8 cellular contexts compared by ENCODE assay signal in the genomic region with DNA sequence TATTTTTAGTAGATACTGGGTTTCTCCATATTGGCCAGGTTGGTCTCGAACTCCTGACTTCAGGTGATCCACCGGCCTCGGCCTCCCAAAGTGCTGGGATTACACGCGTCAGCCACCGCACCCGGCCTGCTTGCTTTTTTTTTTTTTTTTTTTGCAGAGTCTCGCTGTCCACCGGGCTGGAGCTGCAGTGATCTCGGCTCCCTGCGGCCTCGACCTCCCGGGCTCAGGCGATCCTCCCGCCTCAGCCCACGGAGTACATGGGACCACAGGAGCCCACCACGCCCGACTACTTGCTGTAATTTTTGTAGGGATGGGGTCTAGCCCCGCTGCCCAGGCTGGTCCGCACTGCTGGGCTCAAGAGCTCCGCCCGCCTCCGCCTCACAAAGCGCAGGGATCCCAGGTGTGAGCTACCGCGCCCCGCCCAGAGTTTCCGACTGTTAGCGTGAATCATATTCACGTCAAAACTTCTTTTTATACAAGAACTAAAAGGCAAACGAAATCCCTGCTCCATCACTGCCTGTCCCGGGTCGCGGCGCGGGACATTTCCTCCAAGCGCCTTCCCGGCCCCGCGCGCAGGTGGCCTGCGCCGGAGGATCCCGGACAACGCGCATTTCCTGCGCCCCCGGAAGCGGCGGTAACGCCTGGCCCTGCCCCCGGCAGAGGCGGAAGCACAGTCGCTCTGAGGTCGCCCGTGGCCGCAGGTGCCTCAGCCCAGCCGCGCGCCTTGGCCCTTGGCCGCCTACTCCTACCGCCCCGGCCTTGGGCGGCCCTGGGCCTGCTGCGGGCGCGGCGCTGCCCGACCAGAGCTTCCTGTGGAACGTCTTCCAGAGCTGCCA. TPM values are rescaled to one million over a fixed set of nuclear protein-coding genes. Genes with fewer than 3 reads are reported as not detected.
A peak's percentile ranks its signal among the peaks of the same experiment; 100 is the strongest.
DNase-seq lines count a peak whose midpoint lies in the region; ATAC-seq, FAIRE-seq and TF ChIP-seq lines count a peak whose summit lies in the region.
"Not testable (repeated sequence)": the region's sequence is repeated elsewhere in the genome, so short reads cannot be mapped to it uniquely, and the experiment has no call there.

No MANE protein-coding gene starts in this region.

- TF ChIP-seq RAD21 in K562 (CRISPR knock-in tag; conservative IDR thresholded peaks at IDR 0.05 in 1 of 2, IDR thresholded peaks at IDR 0.05 in 1 of 2), result not testable (repeated sequence)

- not testable (repeated sequence) for H3K4me1 Mint-ChIP-seq in progenitor cell of endocrine pancreas (ENCODE audit: low read depth)

- ATAC-seq in GM18861 (IDR thresholded peaks at IDR 0.05; ENCODE audit: unreplicated experiment), result peak; percentile 84
- ATAC-seq in HG03460 (IDR thresholded peaks at IDR 0.05; ENCODE audit: unreplicated experiment), result peak; percentile 93
- peak; percentile 92 to 94 for ATAC-seq in activated CD4-positive, CD25-positive, alpha-beta regulatory T cell treated with anti-CD3 and anti-CD28 coated beads, Interleukin-2, amount 50 U/mL, for 24 hours
- peak; percentile 97 for ATAC-seq in K562

- H3K4me2 ChIP-seq in K562 (ENCODE audit: insufficient read depth, low read length), result peak overlapping the region; percentile 74

- not testable (repeated sequence) for DNase-seq in HAP-1 (ENCODE audit: low spot score in 2 of 2); K562 (ENCODE audit: extremely low read depth in 1 of 4, low spot score in 3 of 4); iPS DF 6.9 (ENCODE audit: low read depth, low spot score); progenitor cell of endocrine pancreas (ENCODE audit: low spot score, unreplicated experiment); vagina (ENCODE audit: extremely low spot score in 2 of 2)

- not testable (repeated sequence) for H3K4me1 ChIP-seq in HAP-1; iPS DF 6.9 (ENCODE audit: control insufficient read depth, insufficient read depth, low read length); vagina
- H3K4me1 ChIP-seq in K562 (replicated peaks in 1 of 2; ENCODE audit: control insufficient read depth in 2 of 2, insufficient read depth in 2 of 2, low read length in 2 of 2), result peaks cover 0 to 22% of the 10 kb centered on the region in 2 experiments; a peak in 2 of 5 replicates

- peak overlapping the region; percentile 45 to 83; a peak in 2 of 4 replicates for H3K9ac ChIP-seq in K562 (ENCODE audit: insufficient read depth in 1 of 2, low read depth in 2 of 2, low read length in 2 of 2)

- not testable (repeated sequence) for TF ChIP-seq EP300 in K562 (IDR thresholded peaks at IDR 0.05; ENCODE audit: low read length)

- WGBS in K562 (ENCODE audit: insufficient coverage, low coverage, missing lambda C conversion rate), result 0% methylated on average over 8 of the region's 70 CpGs
- no CpG with 5 or more reads among the region's 70 CpGs for WGBS in iPS DF 6.9 (ENCODE audit: insufficient coverage, insufficient read length)

- FAIRE-seq in K562 (lab: Jason Lieb, UNC), result not testable (repeated sequence)

- CTCF ChIA-PET in K562 (lab: Yijun Ruan, JAX; ENCODE audit: low intra/inter-chr PET ratio), result not testable (repeated sequence)

- POLR2A ChIA-PET in K562 (lab: Yijun Ruan, JAX), result not testable (repeated sequence)

- not testable (repeated sequence) for H3K27ac Mint-ChIP-seq in progenitor cell of endocrine pancreas

- H3K27me3 ChIP-seq in HAP-1 (ENCODE audit: low read depth); K562 (ENCODE audit: control insufficient read depth in 2 of 2, insufficient read depth in 2 of 2, low read length in 2 of 2); iPS DF 6.9 (ENCODE audit: control insufficient read depth, insufficient read depth, low read length); vagina: not testable (repeated sequence)

- not testable (repeated sequence) for H4K20me1 ChIP-seq in K562 (replicated peaks; ENCODE audit: control insufficient read depth, insufficient read depth, low read length)

- BruUV-seq in K562 (replicated peaks; lab: Mats Ljungman, UMichigan), result TSS peak; percentile 95

- not testable (repeated sequence) for H3K36me3 ChIP-seq in HAP-1 (replicated peaks); iPS DF 6.9 (ENCODE audit: control insufficient read depth, insufficient read depth, low read length); vagina
- peaks cover 10% of the 10 kb centered on the region; the same call in 2 of the 3 replicates for H3K36me3 ChIP-seq in K562 (ENCODE audit: control insufficient read depth, insufficient read depth, low read length)

- H3K9me1 ChIP-seq in K562 (ENCODE audit: control insufficient read depth, insufficient read depth, low read length), result not testable (repeated sequence)

- peak overlapping the region; percentile 45 for H3K4me3 Mint-ChIP-seq in progenitor cell of endocrine pancreas (ENCODE audit: low read depth)

- not testable (repeated sequence) for H3K36me3 Mint-ChIP-seq in progenitor cell of endocrine pancreas (ENCODE audit: insufficient read depth)

- not testable (repeated sequence) for H3K9me3 ChIP-seq in HAP-1; K562 (replicated peaks; ENCODE audit: control insufficient read depth, insufficient read depth, low read depth, low read length); iPS DF 6.9 (ENCODE audit: control insufficient read depth, insufficient read depth, low read length); vagina

- TF ChIP-seq CTCF in K562 (IDR thresholded peaks at IDR 0.05 in 2 of 3, conservative IDR thresholded peaks at IDR 0.05 in 1 of 3; ENCODE audit: insufficient read depth in 2 of 3, low read depth in 1 of 3, low read length in 3 of 3); progenitor cell of endocrine pancreas (IDR thresholded peaks at IDR 0.05; ENCODE audit: unreplicated experiment); vagina (IDR thresholded peaks at IDR 0.05): not testable (repeated sequence)

- H3K79me2 ChIP-seq in K562 (ENCODE audit: control insufficient read depth, insufficient read depth, low read length), result peaks cover 19% of the 10 kb centered on the region

- in situ Hi-C loops in HAP-1 (cut with MboI; ENCODE audit: low sequenced_read_pairs), result not testable (repeated sequence)
- in situ Hi-C loops in K562 (cut with MboI), result loop anchor here (5.0 kb wide), 1 partner anchor 318 kb away; no protein-coding TSS in a partner anchor

- H3K27ac ChIP-seq in K562 (ENCODE audit: extremely low read depth, low read depth, low read length), result peak overlapping the region; percentile 63; the same call in 2 of the 3 replicates
- not testable (repeated sequence) for H3K27ac ChIP-seq in iPS DF 6.9 (ENCODE audit: low read length); vagina

- not testable (repeated sequence) for TF ChIP-seq POLR2A in K562 (conservative IDR thresholded peaks at IDR 0.05); vagina (IDR thresholded peaks at IDR 0.05)

- intact Hi-C loops in K562 (cut with micrococcal nuclease); vagina (cut with DNase I): not testable (repeated sequence)

- H3K4me3 ChIP-seq in HAP-1 (peak overlapping the region; percentile 36), K562 (peak overlapping the region; percentile 50), iPS DF 6.9 (ENCODE audit: low read length) (peak overlapping the region; percentile 74; the same call in 1 of the 2 replicates), vagina (peak overlapping the region; percentile 49)

- not testable (repeated sequence) for H3K27me3 Mint-ChIP-seq in progenitor cell of endocrine pancreas

- peak overlapping the region; percentile 78 for H2AFZ ChIP-seq in K562 (ENCODE audit: low read depth, low read length)

- not testable (repeated sequence) for H3K9me3 Mint-ChIP-seq in progenitor cell of endocrine pancreas (ENCODE audit: low read depth)

TF ChIP-seq in K562, 482 proteins besides CTCF, POLR2A, EP300 and RAD21 (continues in another document):
- TF ChIP-seq PHF8 (IDR thresholded peaks at IDR 0.05; ENCODE audit: borderline replicate concordance, low read length) (peak; percentile 25; the same call in 1 of the 2 replicates), MAZ (CRISPR knock-in tag; conservative IDR thresholded peaks at IDR 0.05 in 1 of 2, IDR thresholded peaks at IDR 0.05 in 1 of 2) (0 out of 4 replicates have a peak, but pooled peaks of 1 of the 2 experiments have one; percentile 26)

RNA-seq across cellular contexts. Expression of gene APOD, which starts 50.9 kb away (rescaled TPM):
- total RNA-seq in K562 (2011; cell fraction: chromatin; rRNA removed; ENCODE audit: low replicate concordance), result 0.42 and 0.58 TPM in 2 replicates
- 1.3 TPM in 2 replicates for total RNA-seq in K562 (2011; cell fraction: nucleolus; rRNA removed)
- total RNA-seq in K562 (2011; cell fraction: nucleoplasm; rRNA removed), result 0.29 and 1.8 TPM in 2 replicates
- not detected in 2 replicates for total RNA-seq in K562 (2014; rRNA removed)
- total RNA-seq in K562 (2014; rRNA removed; fragmentation: Illumina TruSeq; extraction: Trizol), result 0.25 and 0.48 TPM in 2 replicates
- 0.18 TPM in 1 of 2 replicates, not detected in the other for total RNA-seq in K562 (2015; rRNA removed; fragmentation: Illumina TruSeq; extraction: Trizol)
- 0.33 and 0.83 TPM in 2 replicates for total RNA-seq in K562 (2021)
- polyA plus RNA-seq in K562 (2011; rRNA removed), result 0.50 TPM in 1 of 2 replicates, not detected in the other
- polyA plus RNA-seq in K562 (2011; cell fraction: cytosol; rRNA removed), result 0.04 and 0.27 TPM in 2 replicates
- 0.11 and 0.21 TPM in 2 replicates for polyA plus RNA-seq in K562 (2011; cell fraction: nucleus; rRNA removed)
- polyA plus RNA-seq in K562 (2012), result 0.26 and 1.4 TPM in 2 replicates
- 0.48 and 0.54 TPM in 2 replicates for polyA plus RNA-seq in K562 (2014; fragmentation: Illumina TruSeq; extraction: Trizol)
- polyA plus RNA-seq in K562 (2014; fragmentation: Nextera tagmentation; extraction: Ambion mirVana), result under 1 TPM; 0.36 to 0.44 TPM
- polyA plus RNA-seq in K562 (2014; rRNA removed), result 0.32 TPM in 1 of 2 replicates, not detected in the other
- 0.36 and 0.74 TPM in 2 replicates for polyA minus RNA-seq in K562 (2011; rRNA and poly(A)+ RNA removed)
- polyA minus RNA-seq in K562 (2011; cell fraction: cytosol; rRNA and poly(A)+ RNA removed), result not detected in 2 replicates
- not detected in 2 replicates for polyA minus RNA-seq in K562 (2011; cell fraction: nucleus; rRNA and poly(A)+ RNA removed)
- not detected in 2 replicates for total RNA-seq in progenitor cell of endocrine pancreas
- total RNA-seq in vagina, result 549 TPM

Comparison
In these comparisons a context has a peak if more than half of its experiments do, and no peak if none do; other contexts are left out.
1. RNA of gene APOD, which starts 50.9 kb away (total RNA-seq): 549 TPM in vagina (single experiment); 0.18 to 1.8 TPM in K562 and not detected in progenitor cell of endocrine pancreas; every median in the first group is over 100 times any median in the second.
2. Peak in every context shown above with its lines, with median percentiles within 50 percentile points of each other: ATAC-seq and H3K4me3 ChIP-seq.